ENCODE assay signal across 29 cellular contexts in the genomic region with DNA sequence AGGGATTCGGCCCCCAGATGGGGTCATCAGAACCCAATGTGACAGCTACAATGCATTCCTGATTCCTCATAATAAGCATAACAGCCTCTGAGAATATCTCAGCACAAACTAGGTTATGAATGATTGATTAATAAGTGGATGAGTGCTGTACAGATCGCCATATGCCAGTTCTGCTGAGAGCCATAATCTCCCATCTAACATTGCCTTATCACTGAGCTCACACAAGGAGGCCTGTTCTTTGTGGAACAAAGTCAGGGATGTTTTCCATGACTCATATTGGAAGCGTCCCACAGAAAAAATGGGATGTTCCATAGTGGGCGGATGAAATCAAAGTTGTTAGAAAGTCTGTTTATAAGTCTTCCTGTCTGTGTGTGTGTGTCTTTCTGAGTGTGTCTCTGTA.
DNase-seq lines count a peak whose midpoint lies in the region; TF ChIP-seq lines count a peak whose summit lies in the region.
"Had no signal": no experiment of that assay in that cellular context is flagged by ENCODE, and none has a peak within 500 bp of the region (broad histone marks: within the 10 kb centered on the region; RNA-seq: fewer than 3 reads in every experiment).

No MANE protein-coding gene starts in this region.

- H3K27ac Mint-ChIP-seq in neural progenitor cell, result no peak overlapping the region
- H3K27ac Mint-ChIP-seq: activated CD8-positive, alpha-beta T cell treated with anti-CD3 and anti-CD28 coated beads, Interleukin-2, amount 10 ng/mL, durations not matched to agents 7 days and 5 days; activated T-cell treated with anti-CD3 and anti-CD28 coated beads, Interleukin-2, amount 50 U/mL, for 24 hours; mesothelial cell of epicardium; nephron; type B pancreatic cell had no signal

- H3K4me1 ChIP-seq in SK-N-SH (ENCODE audit: control insufficient read depth in 1 of 2, insufficient read depth in 2 of 2, low read depth in 1 of 2, low read length in 1 of 2) (peaks cover 0 to 6% of the 10 kb centered on the region in 2 experiments; a peak in 2 of 4 replicates), neural progenitor cell (no peaks in the 10 kb centered on the region)
- H3K4me1 ChIP-seq: BLaER1, prostate gland had no signal

- no peak; the same call in 1 of the 2 replicates for TF ChIP-seq RAD21 in SK-N-SH (IDR thresholded peaks at IDR 0.05; ENCODE audit: low read length)

- in situ Hi-C loops in GM13976 (cut with MboI; ENCODE audit: low sequenced_read_pairs, unreplicated experiment), result no loop called here

- H3K4me2 ChIP-seq in SK-N-SH, result no peak overlapping the region
- H3K4me2 ChIP-seq in neural progenitor cell, result no peak overlapping the region
- H3K4me2 ChIP-seq: BLaER1 had no signal

- H3K9me3 ChIP-seq in SK-N-SH, result no peaks in the 10 kb centered on the region
- no peaks in the 10 kb centered on the region for H3K9me3 ChIP-seq in neural progenitor cell (ENCODE audit: low read depth)
- H3K9me3 ChIP-seq: BLaER1, prostate gland had no signal

- H3K27ac ChIP-seq in SK-N-SH (ENCODE audit: low read depth in 2 of 2, low read length in 1 of 2) (no peak overlapping the region), neural progenitor cell (no peak overlapping the region)
- H3K27ac ChIP-seq: 22Rv1, BLaER1, epithelial cell of prostate, prostate gland had no signal

- no peaks in the 10 kb centered on the region for H3K4me1 Mint-ChIP-seq in neural progenitor cell
- H3K4me1 Mint-ChIP-seq: mesothelial cell of epicardium, nephron had no signal

- no peak overlapping the region for H2AFZ ChIP-seq in SK-N-SH (ENCODE audit: low read depth)
- no peak overlapping the region for H2AFZ ChIP-seq in neural progenitor cell (replicated peaks)

- TF ChIP-seq CTCF in SK-N-SH (IDR thresholded peaks at IDR 0.05), result no peak
- no peak for TF ChIP-seq CTCF in GM13976 (IDR thresholded peaks at IDR 0.05; ENCODE audit: borderline replicate concordance, control extremely low read depth, extremely low read depth, insufficient read depth, missing control alignments)
- no peak for TF ChIP-seq CTCF in neural progenitor cell (IDR thresholded peaks at IDR 0.05)

- H3K36me3 Mint-ChIP-seq in neural progenitor cell, result no peaks in the 10 kb centered on the region
- H3K36me3 Mint-ChIP-seq: mesothelial cell of epicardium, type B pancreatic cell had no signal

- no peaks in the 10 kb centered on the region for H3K9me3 Mint-ChIP-seq in neural progenitor cell
- H3K9me3 Mint-ChIP-seq: activated T-cell treated with anti-CD3 and anti-CD28 coated beads, Interleukin-2, amount 50 U/mL, for 24 hours; mesothelial cell of epicardium; nephron; type B pancreatic cell had no signal

- DNase-seq in NCI-H82 (lab: John Stamatoyannopoulos, UW) (peak; percentile 44), NCI-H82 treated with DMSO at 0.1 percent for 48 hours (lab: John Stamatoyannopoulos, UW; ENCODE audit: unreplicated experiment) (no peak), SK-N-SH (peak; percentile 76), inferior parietal cortex (ENCODE audit: extremely low spot score) (peak; percentile 54), GM13976 (ENCODE audit: low spot score) (no peak), iPS-NIHi11 (ENCODE audit: low spot score) (no peak), NCI-H526 (lab: John Stamatoyannopoulos, UW) (no peak), neural progenitor cell (ENCODE audit: low spot score) (no peak)
- DNase-seq: activated CD8-positive, alpha-beta T cell treated with anti-CD3 and anti-CD28 coated beads, Interleukin-2, amount 10 ng/mL, durations not matched to agents 7 days and 5 days; activated naive CD4-positive, alpha-beta T cell treated with Interleukin-2 at 50 U/mL for 16 hours; activated T-cell treated with anti-CD3 and anti-CD28 coated beads, Interleukin-2, amount 50 U/mL, for 24 hours; Calu3; GDM1; KG1; left colon; NCI-H2081; NCI-H446 treated with DMSO at 0.1 percent for 48 hours; small intestine; stimulated activated CD4-positive, alpha-beta T cell treated with anti-CD3 and anti-CD28 coated beads, Interleukin-2, amount 100 ng/mL, for 48 hours; stimulated activated naive CD4-positive, alpha-beta T cell treated with Interleukin-2 at 50 U/mL for 16 hours; T1000 had no signal

- H3K4me3 ChIP-seq in SK-N-SH (ENCODE audit: low read depth in 2 of 2, low read length in 1 of 2) (no peak overlapping the region), neural progenitor cell (no peak overlapping the region)
- H3K4me3 ChIP-seq: BLaER1, dorsolateral prefrontal cortex, prostate gland had no signal

- 19% methylated on average over 4 of the region's 4 CpGs for WGBS in SK-N-SH (ENCODE audit: low lambda C conversion rate)

- H3K9ac ChIP-seq in SK-N-SH, result no peak overlapping the region
- H3K9ac ChIP-seq in neural progenitor cell, result no peak overlapping the region
- H3K9ac ChIP-seq: BLaER1 had no signal

- no peaks in the 10 kb centered on the region for H3K27me3 ChIP-seq in SK-N-SH (ENCODE audit: insufficient read depth)
- no peaks in the 10 kb centered on the region for H3K27me3 ChIP-seq in neural progenitor cell
- H3K27me3 ChIP-seq: BLaER1 had no signal

- peak in 1 of 2 experiments; percentile 92; a peak in 2 of 4 replicates for TF ChIP-seq EP300 in SK-N-SH (IDR thresholded peaks at IDR 0.05; ENCODE audit: borderline replicate concordance in 1 of 2, low read depth in 1 of 2, low read length in 1 of 2)

- H3K79me2 ChIP-seq in SK-N-SH (ENCODE audit: insufficient read depth) (no peaks in the 10 kb centered on the region), neural progenitor cell (ENCODE audit: low read depth) (no peaks in the 10 kb centered on the region)

- H4K20me1 ChIP-seq in SK-N-SH (ENCODE audit: insufficient read depth) (no peaks in the 10 kb centered on the region), neural progenitor cell (ENCODE audit: low read depth) (no peaks in the 10 kb centered on the region)
- H4K20me1 ChIP-seq: BLaER1 had no signal

- CTCF ChIA-PET in SK-N-SH (lab: Yijun Ruan, JAX), result interaction anchor here (1.1 to 2.1 kb wide), 3 partner anchors 37 to 453 kb away, joined by 5 read pairs; no protein-coding TSS in a partner anchor

- H3F3A ChIP-seq in SK-N-SH (replicated peaks; ENCODE audit: insufficient read depth) (no peaks in the 10 kb centered on the region), neural progenitor cell (ENCODE audit: low read depth) (no peaks in the 10 kb centered on the region)

- no peaks in the 10 kb centered on the region for H3K9me2 ChIP-seq in SK-N-SH

- no peaks in the 10 kb centered on the region for H3K36me3 ChIP-seq in SK-N-SH (replicated peaks in 1 of 2; ENCODE audit: control insufficient read depth in 1 of 2, insufficient read depth in 2 of 2, low read length in 1 of 2)
- no peaks in the 10 kb centered on the region for H3K36me3 ChIP-seq in neural progenitor cell
- H3K36me3 ChIP-seq: BLaER1, prostate gland had no signal

- POLR2A ChIA-PET in SK-N-SH (lab: Yijun Ruan, JAX), result no interaction called here

- no peaks in the 10 kb centered on the region for H3K27me3 Mint-ChIP-seq in neural progenitor cell (ENCODE audit: insufficient read depth, low read depth)

- H3K4me3 Mint-ChIP-seq in neural progenitor cell, result no peak overlapping the region
- H3K4me3 Mint-ChIP-seq: activated CD8-positive, alpha-beta T cell treated with anti-CD3 and anti-CD28 coated beads, Interleukin-2, amount 10 ng/mL, durations not matched to agents 7 days and 5 days; activated T-cell treated with anti-CD3 and anti-CD28 coated beads, Interleukin-2, amount 50 U/mL, for 24 hours; mesothelial cell of epicardium; nephron; type B pancreatic cell had no signal

TF ChIP-seq in SK-N-SH, 30 proteins besides CTCF, POLR2A, EP300 and RAD21 (continues in another document):
- TF ChIP-seq GATA2 (CRISPR knock-in tag; IDR thresholded peaks at IDR 0.05) (peak; percentile 93), JUND (IDR thresholded peaks at IDR 0.05) (no peak), TCF12 (IDR thresholded peaks at IDR 0.05) (peak; percentile 48), SIN3A (IDR thresholded peaks at IDR 0.05; ENCODE audit: borderline replicate concordance, low read depth, low read length) (no peak), EZH2phosphoT487 (IDR thresholded peaks at IDR 0.05; ENCODE audit: borderline replicate concordance, low read depth) (no peak), MEF2A (IDR thresholded peaks at IDR 0.05; ENCODE audit: borderline replicate concordance, low read depth) (no peak), YY1 (IDR thresholded peaks at IDR 0.05; ENCODE audit: low read depth) (no peak), POLR2AphosphoS5 (IDR thresholded peaks at IDR 0.05; ENCODE audit: low read depth, low read length) (no peak), NRF1 (IDR thresholded peaks at IDR 0.05; ENCODE audit: low read depth, low read length) (no peak), NFIC (IDR thresholded peaks at IDR 0.05; ENCODE audit: borderline replicate concordance) (no peak), TEAD4 (IDR thresholded peaks at IDR 0.05; ENCODE audit: borderline replicate concordance, insufficient read depth) (no peak)
- TF ChIP-seq, protein P1, sequence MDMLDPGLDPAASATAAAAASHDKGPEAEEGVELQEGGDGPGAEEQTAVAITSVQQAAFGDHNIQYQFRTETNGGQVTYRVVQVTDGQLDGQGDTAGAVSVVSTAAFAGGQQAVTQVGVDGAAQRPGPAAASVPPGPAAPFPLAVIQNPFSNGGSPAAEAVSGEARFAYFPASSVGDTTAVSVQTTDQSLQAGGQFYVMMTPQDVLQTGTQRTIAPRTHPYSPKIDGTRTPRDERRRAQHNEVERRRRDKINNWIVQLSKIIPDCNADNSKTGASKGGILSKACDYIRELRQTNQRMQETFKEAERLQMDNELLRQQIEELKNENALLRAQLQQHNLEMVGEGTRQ (IDR thresholded peaks at IDR 0.05; ENCODE audit: borderline replicate concordance, low read depth, low read length), result no peak
- TF ChIP-seq, protein P2, sequence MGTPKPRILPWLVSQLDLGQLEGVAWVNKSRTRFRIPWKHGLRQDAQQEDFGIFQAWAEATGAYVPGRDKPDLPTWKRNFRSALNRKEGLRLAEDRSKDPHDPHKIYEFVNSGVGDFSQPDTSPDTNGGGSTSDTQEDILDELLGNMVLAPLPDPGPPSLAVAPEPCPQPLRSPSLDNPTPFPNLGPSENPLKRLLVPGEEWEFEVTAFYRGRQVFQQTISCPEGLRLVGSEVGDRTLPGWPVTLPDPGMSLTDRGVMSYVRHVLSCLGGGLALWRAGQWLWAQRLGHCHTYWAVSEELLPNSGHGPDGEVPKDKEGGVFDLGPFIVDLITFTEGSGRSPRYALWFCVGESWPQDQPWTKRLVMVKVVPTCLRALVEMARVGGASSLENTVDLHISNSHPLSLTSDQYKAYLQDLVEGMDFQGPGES (IDR thresholded peaks at IDR 0.05; ENCODE audit: low read depth, low read length), result no peak
- TF ChIP-seq, protein P3, sequence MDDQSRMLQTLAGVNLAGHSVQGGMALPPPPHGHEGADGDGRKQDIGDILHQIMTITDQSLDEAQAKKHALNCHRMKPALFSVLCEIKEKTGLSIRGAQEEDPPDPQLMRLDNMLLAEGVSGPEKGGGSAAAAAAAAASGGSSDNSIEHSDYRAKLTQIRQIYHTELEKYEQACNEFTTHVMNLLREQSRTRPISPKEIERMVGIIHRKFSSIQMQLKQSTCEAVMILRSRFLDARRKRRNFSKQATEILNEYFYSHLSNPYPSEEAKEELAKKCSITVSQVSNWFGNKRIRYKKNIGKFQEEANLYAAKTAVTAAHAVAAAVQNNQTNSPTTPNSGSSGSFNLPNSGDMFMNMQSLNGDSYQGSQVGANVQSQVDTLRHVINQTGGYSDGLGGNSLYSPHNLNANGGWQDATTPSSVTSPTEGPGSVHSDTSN (IDR thresholded peaks at IDR 0.05), result no peak

Comparison
In these comparisons a context has a peak if more than half of its experiments do, and no peak if none do; other contexts are left out.
1. DNase-seq: peak in NCI-H82 (single experiment), SK-N-SH (single experiment) and inferior parietal cortex (single experiment); none in NCI-H82 treated with DMSO at 0.1 percent for 48 hours (single experiment), GM13976 (single experiment), iPS-NIHi11 (single experiment), NCI-H526 (0 of 2) and neural progenitor cell (single experiment).